Comparison of ENCODE assay signal across 19 cellular contexts in the genomic region with DNA sequence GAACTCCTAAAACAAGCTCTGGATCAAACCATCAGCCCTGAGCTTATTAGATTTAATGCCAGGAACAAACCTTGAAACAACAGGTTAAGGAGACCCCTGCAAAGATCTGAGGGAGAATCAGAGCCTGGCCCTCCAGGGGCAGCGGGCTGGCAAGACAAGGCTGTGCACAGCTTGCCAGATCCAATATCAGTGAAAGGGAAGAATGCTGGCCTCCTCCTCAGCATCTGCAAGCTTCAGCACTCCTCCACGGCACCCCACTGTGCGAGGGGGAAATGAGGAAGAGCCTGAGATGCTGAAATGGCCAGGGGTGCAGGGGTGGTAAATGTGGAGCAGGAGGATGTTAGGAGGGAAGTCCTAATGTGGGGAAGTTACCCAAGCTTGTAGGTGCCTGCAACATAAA.
DNase-seq lines count a peak whose midpoint lies in the region; ATAC-seq and TF ChIP-seq lines count a peak whose summit lies in the region.
"Had no signal": no experiment of that assay in that cellular context is flagged by ENCODE, and none has a peak within 500 bp of the region (broad histone marks: within the 10 kb centered on the region; RNA-seq: fewer than 3 reads in every experiment).

No MANE protein-coding gene starts in this region.

- TF ChIP-seq CTCF in WTC11 (IDR thresholded peaks at IDR 0.05) (no peak), nephron progenitor cell (IDR thresholded peaks at IDR 0.05) (no peak)

- POLR2A ChIA-PET in WTC11 (lab: Charles Lee), result no interaction called here

- H3K4me3 ChIP-seq in HUES6 (ENCODE audit: low read depth, low read length), result no peak overlapping the region

- H3K4me3 Mint-ChIP-seq in WTC11 (no peak overlapping the region), nephron progenitor cell (no peak overlapping the region)
- H3K4me3 Mint-ChIP-seq: CD4-positive, alpha-beta T cell had no signal

- H3K4me1 ChIP-seq in HUES6 (ENCODE audit: control insufficient read depth, insufficient read depth, low read length), result peaks cover 15% of the 10 kb centered on the region; the same call in 1 of the 2 replicates
- H3K4me1 ChIP-seq: BE2C had no signal

- no peaks in the 10 kb centered on the region for H3K9me3 ChIP-seq in HUES6 (ENCODE audit: control insufficient read depth, insufficient read depth, low read depth, low read length)
- H3K9me3 ChIP-seq: BE2C had no signal

- H3K4me1 Mint-ChIP-seq in WTC11 (peaks cover 29% of the 10 kb centered on the region), nephron progenitor cell (peaks cover 69% of the 10 kb centered on the region)

- peak; percentile 6 for DNase-seq in NOMO-1 treated with dmso at 0.1 percent for 144 hours (lab: John Stamatoyannopoulos, UW; ENCODE audit: unreplicated experiment)
- DNase-seq in WTC11 (ENCODE audit: low spot score), result peak; percentile 46
- DNase-seq in nephron progenitor cell, result peak; percentile 26
- DNase-seq in NAMALWA (ENCODE audit: low spot score), result no peak
- DNase-seq in activated CD4-positive, alpha-beta T cell treated with anti-CD3 and anti-CD28 coated beads for 1 hour, result no peak
- no peak for DNase-seq in SW 1271 (lab: John Stamatoyannopoulos, UW)
- DNase-seq: BE2C; Calu3; CD4-positive, alpha-beta T cell; DMS53; Karpas-422; MM.1S; NCI-H1417; NCI-H187 treated with DMSO at 0.1 percent for 48 hours; NCI-H2171; NCI-H446; Right ventricle myocardium superior had no signal

- peak; percentile 49 for ATAC-seq in WTC11
- ATAC-seq in GM21367 (IDR thresholded peaks at IDR 0.05; ENCODE audit: unreplicated experiment), result no peak

- no peaks in the 10 kb centered on the region for H3K36me3 Mint-ChIP-seq in WTC11
- H3K36me3 Mint-ChIP-seq in nephron progenitor cell (ENCODE audit: low read depth), result peaks cover 5% of the 10 kb centered on the region

- no peaks in the 10 kb centered on the region for H3K9me3 Mint-ChIP-seq in WTC11
- no peaks in the 10 kb centered on the region for H3K9me3 Mint-ChIP-seq in nephron progenitor cell
- H3K9me3 Mint-ChIP-seq: CD4-positive, alpha-beta T cell had no signal

- no peak overlapping the region for H3K27ac ChIP-seq in HUES6 (ENCODE audit: low read depth, low read length)

- H3K9ac ChIP-seq in HUES6 (ENCODE audit: low read length), result peak overlapping the region; percentile 20

- CTCF ChIA-PET in WTC11 (lab: Charles Lee), result no interaction called here

- H3K36me3 ChIP-seq in HUES6 (ENCODE audit: control insufficient read depth, insufficient read depth, low read length), result no peaks in the 10 kb centered on the region
- H3K36me3 ChIP-seq: BE2C had no signal

- H3K27me3 Mint-ChIP-seq in WTC11 (ENCODE audit: low read depth), result no peaks in the 10 kb centered on the region
- H3K27me3 Mint-ChIP-seq in nephron progenitor cell (ENCODE audit: low read depth, poor library complexity), result peaks cover 3% of the 10 kb centered on the region
- H3K27me3 Mint-ChIP-seq: CD4-positive, alpha-beta T cell had no signal

- H3K27me3 ChIP-seq in HUES6 (ENCODE audit: control insufficient read depth, insufficient read depth, low read length), result no peaks in the 10 kb centered on the region
- H3K27me3 ChIP-seq: BE2C had no signal

- H3K27ac Mint-ChIP-seq in WTC11 (no peak overlapping the region), nephron progenitor cell (no peak overlapping the region)
- H3K27ac Mint-ChIP-seq: CD4-positive, alpha-beta T cell had no signal

TF ChIP-seq in WTC11, 78 proteins besides CTCF, POLR2A, EP300 and RAD21:
- TF ChIP-seq, protein P1, sequence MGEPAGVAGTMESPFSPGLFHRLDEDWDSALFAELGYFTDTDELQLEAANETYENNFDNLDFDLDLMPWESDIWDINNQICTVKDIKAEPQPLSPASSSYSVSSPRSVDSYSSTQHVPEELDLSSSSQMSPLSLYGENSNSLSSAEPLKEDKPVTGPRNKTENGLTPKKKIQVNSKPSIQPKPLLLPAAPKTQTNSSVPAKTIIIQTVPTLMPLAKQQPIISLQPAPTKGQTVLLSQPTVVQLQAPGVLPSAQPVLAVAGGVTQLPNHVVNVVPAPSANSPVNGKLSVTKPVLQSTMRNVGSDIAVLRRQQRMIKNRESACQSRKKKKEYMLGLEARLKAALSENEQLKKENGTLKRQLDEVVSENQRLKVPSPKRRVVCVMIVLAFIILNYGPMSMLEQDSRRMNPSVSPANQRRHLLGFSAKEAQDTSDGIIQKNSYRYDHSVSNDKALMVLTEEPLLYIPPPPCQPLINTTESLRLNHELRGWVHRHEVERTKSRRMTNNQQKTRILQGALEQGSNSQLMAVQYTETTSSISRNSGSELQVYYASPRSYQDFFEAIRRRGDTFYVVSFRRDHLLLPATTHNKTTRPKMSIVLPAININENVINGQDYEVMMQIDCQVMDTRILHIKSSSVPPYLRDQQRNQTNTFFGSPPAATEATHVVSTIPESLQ (CRISPR knock-in tag; IDR thresholded peaks at IDR 0.05), result no peak
- TF ChIP-seq ZNF423 (CRISPR knock-in tag; IDR thresholded peaks at IDR 0.05), result peak; percentile 46; the same call in 1 of the 2 replicates

Comparison
In these comparisons a context has a peak if more than half of its experiments do, and no peak if none do; other contexts are left out.
1. DNase-seq: peak in NOMO-1 treated with dmso at 0.1 percent for 144 hours (single experiment), WTC11 (single experiment) and nephron progenitor cell (single experiment); none in NAMALWA (single experiment), activated CD4-positive, alpha-beta T cell treated with anti-CD3 and anti-CD28 coated beads for 1 hour (single experiment) and SW 1271 (0 of 2).